Comparison of ENCODE assay signal across 1 cellular context in genomic region chr16:3457434-3458252, GRCh38.
TF ChIP-seq lines count a peak whose summit lies in the region.

No MANE protein-coding gene starts in this region.

TF ChIP-seq in H1, 55 proteins besides CTCF, POLR2A, EP300 and RAD21:
- TF ChIP-seq ATF3 (IDR thresholded peaks at IDR 0.05; ENCODE audit: insufficient read depth, low read depth, low read length): peak; percentile 41; the same call in 1 of the 2 replicates
- no peak for TF ChIP-seq HDAC2 (IDR thresholded peaks at IDR 0.05; ENCODE audit: borderline replicate concordance in 1 of 2, low read depth in 2 of 2, low read length in 2 of 2)
- peak; percentile 86 for TF ChIP-seq MAX (IDR thresholded peaks at IDR 0.05)
- no peak for TF ChIP-seq HDAC6 (IDR thresholded peaks at IDR 0.05; ENCODE audit: low read depth, low read length)
- TF ChIP-seq KDM5A (IDR thresholded peaks at IDR 0.05; ENCODE audit: low read length): no peak
- no peak for TF ChIP-seq MAFK (IDR thresholded peaks at IDR 0.05; ENCODE audit: low read depth, low read length)
- no peak for TF ChIP-seq CBX5 (IDR thresholded peaks at IDR 0.05; ENCODE audit: low read depth, low read length)
- no peak for TF ChIP-seq JUN (IDR thresholded peaks at IDR 0.05; ENCODE audit: low read depth, low read length)
- peak; percentile 56; the same call in 1 of the 2 replicates for TF ChIP-seq SP1 (IDR thresholded peaks at IDR 0.05; ENCODE audit: low read depth, low read length)
- TF ChIP-seq SIX5 (IDR thresholded peaks at IDR 0.05; ENCODE audit: low read depth, low read length): no peak
- TF ChIP-seq SP2 (IDR thresholded peaks at IDR 0.05; ENCODE audit: low read length): no peak
- TF ChIP-seq RNF2 (IDR thresholded peaks at IDR 0.05; ENCODE audit: borderline replicate concordance, low read depth, low read length, missing control alignments, poor library complexity, severe bottlenecking): no peak
- TF ChIP-seq SIN3A (conservative IDR thresholded peaks at IDR 0.05 in 1 of 2, IDR thresholded peaks at IDR 0.05 in 1 of 2; ENCODE audit: low read depth in 1 of 2, low read length in 2 of 2): peak; percentile 43 to 59; a peak in 1 of 4 replicates
- no peak for TF ChIP-seq BCL11A (IDR thresholded peaks at IDR 0.05; ENCODE audit: low read depth in 2 of 2, low read length in 2 of 2)
- TF ChIP-seq USF2 (IDR thresholded peaks at IDR 0.05; ENCODE audit: low read length): peak; percentile 85
- TF ChIP-seq SRF (IDR thresholded peaks at IDR 0.05; ENCODE audit: low read depth, low read length): no peak
- TF ChIP-seq POU5F1 (IDR thresholded peaks at IDR 0.05; ENCODE audit: low read depth, low read length): no peak
- TF ChIP-seq ZNF274 (IDR thresholded peaks at IDR 0.05; ENCODE audit: borderline replicate concordance, extremely low read depth, low read length): no peak
- TF ChIP-seq RBBP5 (IDR thresholded peaks at IDR 0.05; ENCODE audit: borderline replicate concordance, low read depth, low read length): peak; percentile 50
- TF ChIP-seq E2F6 (IDR thresholded peaks at IDR 0.05): peak; percentile 80
- TF ChIP-seq NANOG (IDR thresholded peaks at IDR 0.05; ENCODE audit: insufficient read depth, low read depth, low read length, poor library complexity, severe bottlenecking): no peak
- no peak for TF ChIP-seq CBX8 (IDR thresholded peaks at IDR 0.05; ENCODE audit: borderline replicate concordance, low read depth, low read length)
- no peak for TF ChIP-seq CTBP2 (IDR thresholded peaks at IDR 0.05; ENCODE audit: borderline replicate concordance, insufficient read depth, insufficient read length, low read length)
- peak; percentile 40; the same call in 1 of the 2 replicates for TF ChIP-seq TBP (IDR thresholded peaks at IDR 0.05; ENCODE audit: low read depth, low read length)
- no peak for TF ChIP-seq BACH1 (IDR thresholded peaks at IDR 0.05; ENCODE audit: low read length)
- no peak for TF ChIP-seq TEAD4 (IDR thresholded peaks at IDR 0.05; ENCODE audit: low read depth, low read length)
- no peak for TF ChIP-seq CHD1 (IDR thresholded peaks at IDR 0.05; ENCODE audit: low read depth, low read length)
- TF ChIP-seq YY1 (IDR thresholded peaks at IDR 0.05; ENCODE audit: low read depth, low read length): peak; percentile 97
- no peak for TF ChIP-seq ATF2 (IDR thresholded peaks at IDR 0.05; ENCODE audit: low read length)
- TF ChIP-seq POLR2AphosphoS5 (IDR thresholded peaks at IDR 0.05; ENCODE audit: low read depth, low read length): peak; percentile 86
- peak; percentile 35 for TF ChIP-seq CREB1 (IDR thresholded peaks at IDR 0.05)
- TF ChIP-seq CHD2 (IDR thresholded peaks at IDR 0.05; ENCODE audit: low read length): peak; percentile 91
- peak; percentile 60 for TF ChIP-seq ASH2L (IDR thresholded peaks at IDR 0.05; ENCODE audit: low read length)
- TF ChIP-seq JUND (IDR thresholded peaks at IDR 0.05; ENCODE audit: low read length): no peak
- no peak for TF ChIP-seq NRF1 (IDR thresholded peaks at IDR 0.05; ENCODE audit: low read depth, low read length)
- peak; percentile 87 for TF ChIP-seq EGR1 (IDR thresholded peaks at IDR 0.05; ENCODE audit: borderline replicate concordance, low read depth, low read length)
- peak; percentile 73; the same call in 1 of the 2 replicates for TF ChIP-seq SP4 (IDR thresholded peaks at IDR 0.05; ENCODE audit: low read length)
- TF ChIP-seq TAF1 (IDR thresholded peaks at IDR 0.05; ENCODE audit: low read depth, low read length): peak; percentile 74
- TF ChIP-seq PHF8 (conservative IDR thresholded peaks at IDR 0.05; ENCODE audit: low read depth, low read length): peak; percentile 95
- TF ChIP-seq SAP30 (IDR thresholded peaks at IDR 0.05; ENCODE audit: insufficient read depth, insufficient replicate concordance, low read length): no peak
- peak; percentile 68 for TF ChIP-seq KDM4A (IDR thresholded peaks at IDR 0.05; ENCODE audit: low read depth, low read length, severe bottlenecking)
- no peak for TF ChIP-seq RFX5 (IDR thresholded peaks at IDR 0.05; ENCODE audit: borderline replicate concordance, low read depth, low read length)
- TF ChIP-seq GABPA (IDR thresholded peaks at IDR 0.05; ENCODE audit: borderline replicate concordance, insufficient read depth, low read length): peak; percentile 70; the same call in 1 of the 2 replicates
- peak; percentile 64 for TF ChIP-seq BRCA1 (IDR thresholded peaks at IDR 0.05; ENCODE audit: low read depth, low read length)
- peak; percentile 10 for TF ChIP-seq TAF7 (optimal IDR thresholded peaks at IDR 0.05; ENCODE audit: borderline replicate concordance, low read depth, low read length)
- no peak for TF ChIP-seq CHD7 (IDR thresholded peaks at IDR 0.05; ENCODE audit: insufficient replicate concordance, low read length)
- TF ChIP-seq TCF12 (IDR thresholded peaks at IDR 0.05; ENCODE audit: low read depth, low read length): 0 out of 2 replicates have a peak, but pooled peaks have one; percentile 41
- no peak for TF ChIP-seq GTF2F1 (IDR thresholded peaks at IDR 0.05; ENCODE audit: borderline replicate concordance, low read depth, low read length)
- peak; percentile 55; the same call in 1 of the 2 replicates for TF ChIP-seq CEBPB (IDR thresholded peaks at IDR 0.05; ENCODE audit: low read depth, low read length)
- no peak for TF ChIP-seq RXRA (IDR thresholded peaks at IDR 0.05; ENCODE audit: insufficient read depth, low read depth, low read length)
- no peak for TF ChIP-seq KDM1A (IDR thresholded peaks at IDR 0.05; ENCODE audit: borderline replicate concordance, low read length)
- TF ChIP-seq EZH2 (IDR thresholded peaks at IDR 0.05; ENCODE audit: low read depth, low read length, severe bottlenecking): no peak
- no peak for TF ChIP-seq SUZ12 (IDR thresholded peaks at IDR 0.05; ENCODE audit: low read length)
- no peak for TF ChIP-seq SIRT6 (IDR thresholded peaks at IDR 0.05; ENCODE audit: low read length)
- TF ChIP-seq FOSL1 (IDR thresholded peaks at IDR 0.05; ENCODE audit: insufficient read depth, low read depth, low read length): peak; percentile 68; the same call in 1 of the 2 replicates
TF ChIP-seq in H1: peak in this region for 24.
